ENCODE assay signal across 8 cellular contexts in genomic region chr11:62599909-62600308, GRCh38. TPM values are rescaled to one million over a fixed set of nuclear protein-coding genes. Genes with fewer than 3 reads are reported as not detected.
DNase-seq lines count a peak whose midpoint lies in the region; TF ChIP-seq lines count a peak whose summit lies in the region.

No MANE protein-coding gene starts in this region.

- H3K4me3 ChIP-seq in ectodermal cell (ENCODE audit: insufficient read depth, low read depth, low read length), result peak overlapping the region; percentile 98

- H3K9me3 Mint-ChIP-seq in CD14-positive monocyte, result no peaks in the 10 kb centered on the region
- no peaks in the 10 kb centered on the region for H3K9me3 Mint-ChIP-seq in nephron progenitor cell

- TF ChIP-seq CTCF in CD14-positive monocyte (IDR thresholded peaks at IDR 0.05) (no peak), nephron progenitor cell (IDR thresholded peaks at IDR 0.05) (no peak)

- H3K27me3 Mint-ChIP-seq in CD14-positive monocyte (ENCODE audit: low read depth in 3 of 3), result no peaks in the 10 kb centered on the region
- H3K27me3 Mint-ChIP-seq in nephron progenitor cell (ENCODE audit: low read depth, poor library complexity), result peaks cover 25% of the 10 kb centered on the region

- peaks cover 18% of the 10 kb centered on the region for H3K27me3 ChIP-seq in ectodermal cell (ENCODE audit: control insufficient read depth, insufficient read depth, low read length, poor library complexity, severe bottlenecking)

- H3K36me3 ChIP-seq in ectodermal cell (ENCODE audit: control insufficient read depth, insufficient read depth, low read length), result peaks cover 27% of the 10 kb centered on the region

- H3K4me3 Mint-ChIP-seq in CD14-positive monocyte (peak overlapping the region; percentile 92 to 96), nephron progenitor cell (peak overlapping the region; percentile 96)

- peak overlapping the region; percentile 76 to 92 (median 88) for H3K27ac Mint-ChIP-seq in CD14-positive monocyte
- peak overlapping the region; percentile 67 for H3K27ac Mint-ChIP-seq in nephron progenitor cell

- DNase-seq in CD14-positive monocyte (ENCODE audit: low spot score) (no peak), NCI-H69 (lab: John Stamatoyannopoulos, UW) (peak; percentile 17), nephron progenitor cell (no peak), DMS79 treated with DMSO at 0.1 percent for 48 hours (lab: John Stamatoyannopoulos, UW) (no peak), NCI-H2029 treated with DMSO at 0.1 percent for 48 hours (lab: John Stamatoyannopoulos, UW) (no peak), OCI-M1 (lab: John Stamatoyannopoulos, UW) (no peak), NCI-H510A (lab: John Stamatoyannopoulos, UW) (no peak)

- WGBS in ectodermal cell, 2 experiments, result 79 to 80% methylated on average over 5 of the region's 5 CpGs

- intact Hi-C loops in CD14-positive monocyte (cut with micrococcal nuclease), result loop anchor here (5.0 to 10.0 kb wide), 4 partner anchors 47 to 265 kb away; partner anchors contain the start of genes BSCL2 (in 2 of the 2), GNG3 (in 2 of the 2), GANAB (in 1 of the 2) and TMEM179B (in 1 of the 2)

- no peak overlapping the region for H3K27ac ChIP-seq in ectodermal cell (ENCODE audit: insufficient read depth, low read depth, low read length, poor library complexity, severe bottlenecking)

- H3K4me1 Mint-ChIP-seq in CD14-positive monocyte (peaks cover 51% of the 10 kb centered on the region), nephron progenitor cell (peaks cover 65% of the 10 kb centered on the region)

- H3K4me1 ChIP-seq in ectodermal cell (ENCODE audit: control insufficient read depth, insufficient read depth, low read length), result peaks cover 24% of the 10 kb centered on the region

- no peaks in the 10 kb centered on the region for H3K9me3 ChIP-seq in ectodermal cell (ENCODE audit: control insufficient read depth, low read length)

- peaks cover 61 to 65% of the 10 kb centered on the region in 2 donors for H3K36me3 Mint-ChIP-seq in CD14-positive monocyte
- peaks cover 61% of the 10 kb centered on the region for H3K36me3 Mint-ChIP-seq in nephron progenitor cell (ENCODE audit: low read depth)

RNA-seq across cellular contexts. Expression of gene MTA2, which starts 1.8 kb away (rescaled TPM):
- 10 to 100 TPM; 14.0 to 17.6 TPM for polyA plus RNA-seq in CD14-positive monocyte
- 143 TPM for polyA plus RNA-seq in ectodermal cell (2013, experiment 1 of 4)
- 142 TPM for polyA plus RNA-seq in ectodermal cell (2013, experiment 2 of 4)
- polyA plus RNA-seq in ectodermal cell (2013, experiment 3 of 4), result 107 TPM
- polyA plus RNA-seq in ectodermal cell (2013, experiment 4 of 4), result 111 TPM

RNA-seq across cellular contexts. Expression of gene TUT1, which starts 8.6 kb away (rescaled TPM):
- polyA plus RNA-seq in CD14-positive monocyte, result 1 to 10 TPM; 1.8 to 2.1 TPM
- 24.6 TPM for polyA plus RNA-seq in ectodermal cell (2013, experiment 1 of 4)
- polyA plus RNA-seq in ectodermal cell (2013, experiment 2 of 4), result 25.5 TPM
- 18.6 TPM for polyA plus RNA-seq in ectodermal cell (2013, experiment 3 of 4)
- 21.2 TPM for polyA plus RNA-seq in ectodermal cell (2013, experiment 4 of 4)

RNA-seq across cellular contexts. Expression of gene EML3, which starts 12.7 kb away (rescaled TPM):
- 10 to 100 TPM in 1 of 2 donors, 1 to 10 TPM in 1; 7.2 to 10.6 TPM for polyA plus RNA-seq in CD14-positive monocyte
- polyA plus RNA-seq in ectodermal cell (2013, experiment 1 of 4), result 26.1 TPM
- polyA plus RNA-seq in ectodermal cell (2013, experiment 2 of 4), result 28.1 TPM
- polyA plus RNA-seq in ectodermal cell (2013, experiment 3 of 4), result 24.4 TPM
- 22.3 TPM for polyA plus RNA-seq in ectodermal cell (2013, experiment 4 of 4)

RNA-seq across cellular contexts. Expression of gene ROM1, which starts 13.1 kb away (rescaled TPM):
- 1 to 10 TPM in 1 of 2 donors, under 1 TPM in 1; 0.51 to 1.4 TPM for polyA plus RNA-seq in CD14-positive monocyte
- 1.8 TPM for polyA plus RNA-seq in ectodermal cell (2013, experiment 1 of 4)
- 0.94 TPM for polyA plus RNA-seq in ectodermal cell (2013, experiment 2 of 4)
- 1.4 TPM for polyA plus RNA-seq in ectodermal cell (2013, experiment 3 of 4)
- polyA plus RNA-seq in ectodermal cell (2013, experiment 4 of 4), result 2.2 TPM

RNA-seq across cellular contexts. Expression of gene B3GAT3, which starts 21.9 kb away (rescaled TPM):
- polyA plus RNA-seq in CD14-positive monocyte, result 10 to 100 TPM; 18.5 to 19.0 TPM
- 45.4 TPM for polyA plus RNA-seq in ectodermal cell (2013, experiment 1 of 4)
- 39.3 TPM for polyA plus RNA-seq in ectodermal cell (2013, experiment 2 of 4)
- polyA plus RNA-seq in ectodermal cell (2013, experiment 3 of 4), result 35.7 TPM
- 39.5 TPM for polyA plus RNA-seq in ectodermal cell (2013, experiment 4 of 4)
